8 cellular contexts compared by ENCODE assay signal in genomic region chr10:101569838-101570763, GRCh38. TPM values are rescaled to one million over a fixed set of nuclear protein-coding genes. Genes with fewer than 3 reads are reported as not detected.
A peak's percentile ranks its signal among the peaks of the same experiment; 100 is the strongest.
DNase-seq lines count a peak whose midpoint lies in the region; ATAC-seq and TF ChIP-seq lines count a peak whose summit lies in the region.

No MANE protein-coding gene starts in this region.

- H3K36me3 ChIP-seq in A673 (ENCODE audit: insufficient read depth, low read length, poor library complexity, severe bottlenecking), result no peaks in the 10 kb centered on the region
- no peaks in the 10 kb centered on the region for H3K36me3 ChIP-seq in mucosa of descending colon (ENCODE audit: low read depth)

- no TSS peak for BruUV-seq in A673 (replicated peaks; lab: Mats Ljungman, UMichigan)

- H3K9me3 ChIP-seq in A673 (ENCODE audit: low read depth, low read length, poor library complexity, severe bottlenecking) (peaks cover 8% of the 10 kb centered on the region), mucosa of descending colon (peaks cover 6% of the 10 kb centered on the region)

- H3K27ac ChIP-seq in A673 (ENCODE audit: low read depth, low read length, poor library complexity, severe bottlenecking), result no peak overlapping the region

- DNase-seq in A673 (ENCODE audit: low spot score) (peak; percentile 77), GM13977 (ENCODE audit: low spot score) (peak; percentile 94), NCI-H82 (lab: John Stamatoyannopoulos, UW) (peak; percentile 87), epithelial cell of esophagus (ENCODE audit: low read depth) (peak; percentile 77), mucosa of descending colon (peak; percentile 85 to 89 (median 87))
- DNase-seq in activated CD8-positive, alpha-beta memory T cell treated with anti-CD3 and anti-CD28 coated beads, Interleukin-2, amount 50 U/mL, for 4 hours, result peak; percentile 85
- peak; percentile 73 to 76 for DNase-seq in stimulated activated CD8-positive, alpha-beta memory T cell treated with anti-CD3 and anti-CD28 coated beads, Interleukin-2, amount 100 ng/mL, for 48 hours (ENCODE audit: low read depth in 2 of 2)

- peak overlapping the region; percentile 58 for H3K4me3 ChIP-seq in A673 (ENCODE audit: low read depth, low read length, poor library complexity, severe bottlenecking)
- H3K4me3 ChIP-seq in epithelial cell of esophagus (ENCODE audit: low read length), result peak overlapping the region; percentile 62
- peak overlapping the region; percentile 7 for H3K4me3 ChIP-seq in mucosa of descending colon

- H3K4me1 ChIP-seq in A673 (ENCODE audit: insufficient read depth, low read length, poor library complexity, severe bottlenecking) (peaks cover 28% of the 10 kb centered on the region), mucosa of descending colon (ENCODE audit: low read depth) (peaks cover 7% of the 10 kb centered on the region)

- peaks cover 6% of the 10 kb centered on the region for H3K27me3 ChIP-seq in A673 (replicated peaks; ENCODE audit: insufficient read depth, low read depth, low read length, poor library complexity)

- POLR2A ChIA-PET in A673 (lab: Charles Lee; ENCODE audit: low non-redundant PET), result no interaction called here

- intact Hi-C loops in A673 (cut with micrococcal nuclease; ENCODE audit: unreplicated experiment) (loop anchor here (1.0 to 5.0 kb wide), 4 partner anchors 268 to 408 kb away; no protein-coding TSS in a partner anchor), mucosa of descending colon (cut with DNase I, micrococcal nuclease) (loop anchor here (5.0 to 10.0 kb wide), 2 partner anchors 295 to 358 kb away; no protein-coding TSS in a partner anchor)

- CTCF ChIA-PET in A673 (lab: Charles Lee), result interaction anchor here (0.6 to 1.7 kb wide), 10 partner anchors 8 to 450 kb away, joined by 3 to 21 read pairs (median 4); no protein-coding TSS in a partner anchor

- in situ Hi-C loops in GM13977 (cut with MboI; ENCODE audit: low pct_unique_long_range_greater_than_20kb, low sequenced_read_pairs, unreplicated experiment), result loop anchor here (25.0 kb wide), 2 partner anchors 258 to 358 kb away; no protein-coding TSS in a partner anchor

- ATAC-seq in HG03108 (IDR thresholded peaks at IDR 0.05; ENCODE audit: unreplicated experiment), result peak; percentile 65
- ATAC-seq in mucosa of descending colon, result peak; percentile 95

- peak; percentile 78 for TF ChIP-seq CTCF in A673 (conservative IDR thresholded peaks at IDR 0.05; ENCODE audit: low read depth, low read length)
- peak; percentile 90 for TF ChIP-seq CTCF in GM13977 (IDR thresholded peaks at IDR 0.05; ENCODE audit: extremely low read depth, insufficient read depth, missing control alignments)
- TF ChIP-seq CTCF in epithelial cell of esophagus (IDR thresholded peaks at IDR 0.05; ENCODE audit: insufficient read depth, low read depth, low read length, missing control alignments), result peak; percentile 42
- TF ChIP-seq CTCF in mucosa of descending colon (IDR thresholded peaks at IDR 0.05), result peak; percentile 92

RNA-seq across cellular contexts. Expression of gene POLL, which starts 18.0 kb away (rescaled TPM):
- total RNA-seq in A673 (2021), result 27.2 and 30.6 TPM in 2 replicates
- 10 to 100 TPM; 27.2 to 36.1 (median 32.1) TPM for total RNA-seq in mucosa of descending colon

RNA-seq across cellular contexts. Expression of gene DPCD, which starts 18.0 kb away (rescaled TPM):
- total RNA-seq in A673 (2021) (32.5 and 35.4 TPM in 2 replicates), mucosa of descending colon (10 to 100 TPM in 1 of 3 donors, 1 to 10 TPM in 2; 6.8 to 12.3 (median 9.9) TPM)

Comparison
In these comparisons a context has a peak if more than half of its experiments do, and no peak if none do; other contexts are left out.
1. H3K4me3 ChIP-seq: peak in every context shown above with its lines; median percentile 62 in epithelial cell of esophagus; 58 in A673; 7 in mucosa of descending colon.
2. CTCF ChIP-seq: peak in every context shown above with its lines; median percentile 92 in mucosa of descending colon; 90 in GM13977; 78 in A673; 42 in epithelial cell of esophagus.